In the genomic region with DNA sequence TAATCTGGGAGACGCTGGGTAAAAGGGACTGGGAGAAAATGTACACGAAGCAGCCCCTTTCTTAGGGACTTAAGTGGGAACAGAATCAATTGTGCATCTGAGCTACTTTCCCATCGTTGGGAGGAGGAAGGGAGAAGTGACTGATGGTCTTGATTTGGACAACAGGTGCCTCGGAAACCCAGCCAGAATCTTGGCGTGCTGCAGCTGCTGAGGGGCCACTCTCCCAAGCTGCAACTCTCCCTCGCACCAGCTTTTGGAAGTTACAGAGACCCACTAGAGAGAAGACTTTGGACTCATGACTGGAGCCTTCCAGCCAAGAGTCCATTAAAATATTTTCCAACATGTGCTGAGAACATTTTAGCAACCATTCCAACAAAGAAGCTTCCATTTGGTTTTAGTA, we compare ENCODE assay signal across 32 cellular contexts.
"Had no signal": no experiment of that assay in that cellular context is flagged by ENCODE, and none has a peak within 500 bp of the region (broad histone marks: within the 10 kb centered on the region; RNA-seq: fewer than 3 reads in every experiment).

No MANE protein-coding gene starts in this region.

- H3K9me3 Mint-ChIP-seq: activated B cell treated with CpG ODN at 0.5 μM for 24 hours; activated CD8-positive, alpha-beta T cell treated with anti-CD3 and anti-CD28 coated beads for 36 hours; activated naive CD4-positive, alpha-beta T cell treated with anti-CD3 and anti-CD28 coated beads, Interleukin-2, amount 10 ng/mL, durations not matched to agents 7 days and 5 days; activated naive CD8-positive, alpha-beta T cell treated with anti-CD3 and anti-CD28 coated beads, Interleukin-2, amount 50 U/mL, for 24 hours; brain; T-cell had no signal

- H3K4me3 ChIP-seq: MG63, SJSA1 had no signal

- H3K27ac ChIP-seq: SJSA1, VCaP had no signal

- H3K4me3 Mint-ChIP-seq: activated B cell treated with CpG ODN at 0.5 μM for 24 hours; activated CD8-positive, alpha-beta T cell treated with anti-CD3 and anti-CD28 coated beads for 36 hours; activated naive CD4-positive, alpha-beta T cell treated with anti-CD3 and anti-CD28 coated beads, Interleukin-2, amount 10 ng/mL, durations not matched to agents 7 days and 5 days; activated naive CD8-positive, alpha-beta T cell; activated naive CD8-positive, alpha-beta T cell treated with anti-CD3 and anti-CD28 coated beads, Interleukin-2, amount 50 U/mL, for 24 hours; T-cell had no signal

- DNase-seq: activated B cell treated with CpG ODN at 0.5 μM for 24 hours; activated CD4-positive, alpha-beta T cell treated with anti-CD3 and anti-CD28 coated beads for 48 hours; activated CD4-positive, alpha-beta T cell treated with anti-CD3 and anti-CD28 coated beads, Interleukin-2, amount 50 U/mL, for 4 hours; activated CD4-positive, CD25-positive, alpha-beta regulatory T cell treated with anti-CD3 and anti-CD28 coated beads, Interleukin-2, amount 50 U/mL, for 72 hours; activated CD8-positive, alpha-beta T cell treated with anti-CD3 and anti-CD28 coated beads for 36 hours; activated effector memory CD4-positive, alpha-beta T cell treated with Interleukin-2 at 50 U/mL for 16 hours; activated naive CD4-positive, alpha-beta T cell treated with anti-CD3 and anti-CD28 coated beads, Interleukin-2, amount 10 ng/mL, durations not matched to agents 7 days and 5 days; activated naive CD8-positive, alpha-beta T cell treated with anti-CD3 and anti-CD28 coated beads, Interleukin-2, amount 50 U/mL, for 24 hours; activated T-cell treated with anti-CD3 and anti-CD28 coated beads, Interleukin-2, amount 50 U/mL, for 48 hours; anterior cingulate cortex; caudate nucleus; cerebellar nuclear complex; Kasumi-1; KG1; NCI-H1048; NCI-H1105 treated with DMSO at 0.1 percent for 48 hours; NCI-H1436; NCI-H1694; NCI-H1930; NCI-H2081 treated with DMSO at 0.1 percent for 48 hours; NCI-H226; NCI-H446 treated with DMSO at 0.1 percent for 48 hours; SHP77; T-cell; T-helper 2 cell; T-helper 9 cell had no signal

- H3K9me3 ChIP-seq: MG63, SJSA1, SK-N-SH had no signal

- H3K36me3 ChIP-seq: MG63, SJSA1 had no signal

- H3K27me3 Mint-ChIP-seq: activated B cell treated with CpG ODN at 0.5 μM for 24 hours; activated CD8-positive, alpha-beta T cell treated with anti-CD3 and anti-CD28 coated beads for 36 hours; activated naive CD4-positive, alpha-beta T cell treated with anti-CD3 and anti-CD28 coated beads, Interleukin-2, amount 10 ng/mL, durations not matched to agents 7 days and 5 days; activated naive CD8-positive, alpha-beta T cell; activated naive CD8-positive, alpha-beta T cell treated with anti-CD3 and anti-CD28 coated beads, Interleukin-2, amount 50 U/mL, for 24 hours; brain; T-cell had no signal

- H3K27ac Mint-ChIP-seq: activated B cell treated with CpG ODN at 0.5 μM for 24 hours; activated CD8-positive, alpha-beta T cell treated with anti-CD3 and anti-CD28 coated beads for 36 hours; activated naive CD8-positive, alpha-beta T cell; activated naive CD8-positive, alpha-beta T cell treated with anti-CD3 and anti-CD28 coated beads, Interleukin-2, amount 50 U/mL, for 24 hours had no signal

- H3K27me3 ChIP-seq: MG63, SJSA1 had no signal

- H3K4me1 ChIP-seq: SJSA1 had no signal

- ATAC-seq: activated CD8-positive, alpha-beta T cell treated with anti-CD3 and anti-CD28 coated beads for 36 hours; activated naive CD8-positive, alpha-beta T cell treated with anti-CD3 and anti-CD28 coated beads, Interleukin-2, amount 50 U/mL, for 24 hours; T-cell had no signal
